In the genomic region with DNA sequence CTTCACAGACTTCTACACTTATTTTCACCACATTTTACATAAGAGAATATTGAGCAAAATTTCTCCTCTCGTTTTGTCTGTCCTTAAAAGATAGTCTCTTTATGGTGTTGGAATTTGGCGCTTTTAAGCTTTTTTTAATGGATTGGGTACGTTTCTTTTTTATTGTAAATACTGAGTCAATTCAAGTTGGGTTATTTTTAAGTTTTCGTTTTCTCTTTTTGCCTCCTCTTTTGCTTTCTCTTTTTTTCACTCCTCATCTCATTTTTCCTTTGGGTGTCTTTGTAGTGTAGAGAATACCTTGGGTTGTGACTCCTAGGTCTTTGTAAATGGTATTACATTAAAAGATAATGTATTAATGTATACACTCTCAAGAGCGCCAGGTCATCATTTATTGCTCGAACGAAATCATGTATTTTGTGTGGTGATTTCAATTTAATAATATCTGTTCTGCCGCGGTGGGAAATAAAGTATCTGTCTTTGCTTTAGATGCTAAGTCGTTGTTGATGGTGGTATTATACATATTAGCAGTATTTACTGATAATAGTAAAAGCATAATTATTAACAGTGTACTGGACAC, we compare ENCODE assay signal across 9 cellular contexts. TPM values are rescaled to one million over a fixed set of nuclear protein-coding genes. Genes with fewer than 3 reads are reported as not detected.
DNase-seq lines count a peak whose midpoint lies in the region; ATAC-seq and TF ChIP-seq lines count a peak whose summit lies in the region.
"Had no signal": no experiment of that assay in that cellular context is flagged by ENCODE, and none has a peak within 500 bp of the region (broad histone marks: within the 10 kb centered on the region; RNA-seq: fewer than 3 reads in every experiment).

No MANE protein-coding gene starts in this region.

- H3K27me3 ChIP-seq in left lung (no peaks in the 10 kb centered on the region), testis (no peaks in the 10 kb centered on the region)

- 11 to 12% methylated on average over 10 of the region's 10 CpGs for WGBS in testis, 2 donors

- H3K4me1 ChIP-seq in HEK293 (ENCODE audit: control insufficient read depth, insufficient read depth, low read length), result peaks cover 14% of the 10 kb centered on the region
- peaks cover 20 to 39% of the 10 kb centered on the region in 2 donors for H3K4me1 ChIP-seq in left lung
- H3K4me1 ChIP-seq in testis, result no peaks in the 10 kb centered on the region

- H3K9me3 ChIP-seq in HEK293 (ENCODE audit: control insufficient read depth, insufficient read depth, low read depth, low read length) (no peaks in the 10 kb centered on the region), left lung (no peaks in the 10 kb centered on the region), testis (no peaks in the 10 kb centered on the region)

- H3K27ac ChIP-seq in HEK293 (ENCODE audit: extremely low read depth, low read depth, low read length) (no peak overlapping the region), left lung (peak overlapping the region; percentile 71 to 89), testis (peak overlapping the region in 1 of 2 donors; percentile 82)

- intact Hi-C loops in left lung (cut with DNase I), result no loop called here
- intact Hi-C loops in testis (cut with DNase I; ENCODE audit: low total_unique reads), result no loop called here

- POLR2A ChIA-PET in HEK293 (lab: Yijun Ruan, JAX), result no interaction called here

- H3K4me3 ChIP-seq in HEK293 (ENCODE audit: low read depth, low read length), result peak overlapping the region; percentile 99
- H3K4me3 ChIP-seq in astrocyte of the spinal cord (ENCODE audit: low read depth, low read length), result peak overlapping the region; percentile 81
- peak overlapping the region; percentile 93 to 95 for H3K4me3 ChIP-seq in left lung
- H3K4me3 ChIP-seq in testis, result peak overlapping the region; percentile 88 to 89

- ATAC-seq in left lung (no peak), GM19463 (IDR thresholded peaks at IDR 0.05; ENCODE audit: unreplicated experiment) (no peak)

- no peak for TF ChIP-seq POLR2A in testis (IDR thresholded peaks at IDR 0.05)

- in situ Hi-C loops in astrocyte of the spinal cord (cut with HindIII; ENCODE audit: low sequenced_read_pairs), result no loop called here

- DNase-seq in astrocyte of the spinal cord (ENCODE audit: low read depth, low spot score), result no peak
- no peak for DNase-seq in left lung
- no peak for DNase-seq in testis
- no peak for DNase-seq in DMS114 treated with DMSO at 0.1 percent for 48 hours (lab: John Stamatoyannopoulos, UW; ENCODE audit: unreplicated experiment)
- no peak for DNase-seq in hypothalamus (lab: John Stamatoyannopoulos, UW)
- no peak for DNase-seq in hepatic stellate cell (ENCODE audit: low spot score)
- DNase-seq: cerebellar nuclear complex had no signal

- CTCF ChIA-PET in HEK293 (lab: Yijun Ruan, JAX), result interaction anchor here (0.9 kb wide), 1 partner anchor 42 kb away, joined by 3 read pairs; no protein-coding TSS in a partner anchor

- TF ChIP-seq CTCF in HEK293 (tag by site-specific recombination; IDR thresholded peaks at IDR 0.05) (no peak), astrocyte of the spinal cord (IDR thresholded peaks at IDR 0.05; ENCODE audit: low read depth, low read length) (no peak), left lung (IDR thresholded peaks at IDR 0.05) (no peak), testis (IDR thresholded peaks at IDR 0.05) (no peak)

- peaks cover 1 to 21% of the 10 kb centered on the region in 2 experiments for H3K36me3 ChIP-seq in HEK293 (ENCODE audit: control insufficient read depth in 2 of 2, insufficient read depth in 1 of 2, low read length in 2 of 2)
- peaks cover 0 to 7% of the 10 kb centered on the region in 2 donors for H3K36me3 ChIP-seq in left lung
- no peaks in the 10 kb centered on the region for H3K36me3 ChIP-seq in testis (ENCODE audit: low read depth, missing control alignments)

TF ChIP-seq in HEK293, 187 proteins besides CTCF, POLR2A, EP300 and RAD21:
- no peak for TF ChIP-seq ZNF121 (tag by site-specific recombination; IDR thresholded peaks at IDR 0.05)
- no peak for TF ChIP-seq ZNF133 (tag by site-specific recombination; IDR thresholded peaks at IDR 0.05)
- TF ChIP-seq, protein P1, sequence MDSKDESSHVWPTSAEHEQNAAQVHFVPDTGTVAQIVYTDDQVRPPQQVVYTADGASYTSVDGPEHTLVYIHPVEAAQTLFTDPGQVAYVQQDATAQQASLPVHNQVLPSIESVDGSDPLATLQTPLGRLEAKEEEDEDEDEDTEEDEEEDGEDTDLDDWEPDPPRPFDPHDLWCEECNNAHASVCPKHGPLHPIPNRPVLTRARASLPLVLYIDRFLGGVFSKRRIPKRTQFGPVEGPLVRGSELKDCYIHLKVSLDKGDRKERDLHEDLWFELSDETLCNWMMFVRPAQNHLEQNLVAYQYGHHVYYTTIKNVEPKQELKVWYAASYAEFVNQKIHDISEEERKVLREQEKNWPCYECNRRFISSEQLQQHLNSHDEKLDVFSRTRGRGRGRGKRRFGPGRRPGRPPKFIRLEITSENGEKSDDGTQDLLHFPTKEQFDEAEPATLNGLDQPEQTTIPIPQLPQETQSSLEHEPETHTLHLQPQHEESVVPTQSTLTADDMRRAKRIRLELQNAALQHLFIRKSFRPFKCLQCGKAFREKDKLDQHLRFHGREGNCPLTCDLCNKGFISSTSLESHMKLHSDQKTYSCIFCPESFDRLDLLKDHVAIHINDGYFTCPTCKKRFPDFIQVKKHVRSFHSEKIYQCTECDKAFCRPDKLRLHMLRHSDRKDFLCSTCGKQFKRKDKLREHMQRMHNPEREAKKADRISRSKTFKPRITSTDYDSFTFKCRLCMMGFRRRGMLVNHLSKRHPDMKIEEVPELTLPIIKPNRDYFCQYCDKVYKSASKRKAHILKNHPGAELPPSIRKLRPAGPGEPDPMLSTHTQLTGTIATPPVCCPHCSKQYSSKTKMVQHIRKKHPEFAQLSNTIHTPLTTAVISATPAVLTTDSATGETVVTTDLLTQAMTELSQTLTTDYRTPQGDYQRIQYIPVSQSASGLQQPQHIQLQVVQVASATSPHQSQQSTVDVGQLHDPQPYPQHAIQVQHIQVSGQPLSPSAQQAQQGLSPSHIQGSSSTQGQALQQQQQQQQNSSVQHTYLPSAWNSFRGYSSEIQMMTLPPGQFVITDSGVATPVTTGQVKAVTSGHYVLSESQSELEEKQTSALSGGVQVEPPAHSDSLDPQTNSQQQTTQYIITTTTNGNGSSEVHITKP (tag by site-specific recombination; IDR thresholded peaks at IDR 0.05), result no peak
- TF ChIP-seq PRDM1 (tag by site-specific recombination; IDR thresholded peaks at IDR 0.05), result peak; percentile 97
- TF ChIP-seq ZNF302 (tag by site-specific recombination; IDR thresholded peaks at IDR 0.05; ENCODE audit: low read depth), result no peak
- no peak for TF ChIP-seq GLIS2 (tag by site-specific recombination; IDR thresholded peaks at IDR 0.05)
TF ChIP-seq in HEK293: peak in this region for 1.

RNA-seq across cellular contexts. Expression of a gene that starts 0.8 kb away (rescaled TPM):
- total RNA-seq in left lung (10 to 100 TPM; 32.7 to 49.2 TPM), testis (10 to 100 TPM; 19.2 to 30.7 TPM)
- polyA plus RNA-seq in testis (ENCODE audit: insufficient read depth, low read depth, low replicate concordance), result 19.5 TPM
